ENCODE assay signal across 17 cellular contexts in genomic region chr4:48851651-48852050, GRCh38. TPM values are rescaled to one million over a fixed set of nuclear protein-coding genes. Genes with fewer than 3 reads are reported as not detected.
DNase-seq lines count a peak whose midpoint lies in the region; ATAC-seq and TF ChIP-seq lines count a peak whose summit lies in the region.
"Had no signal": no experiment of that assay in that cellular context is flagged by ENCODE, and none has a peak within 500 bp of the region (broad histone marks: within the 10 kb centered on the region; RNA-seq: fewer than 3 reads in every experiment).

No MANE protein-coding gene starts in this region.

- H3K36me3 ChIP-seq in SK-N-SH (replicated peaks in 1 of 2; ENCODE audit: control insufficient read depth in 1 of 2, insufficient read depth in 2 of 2, low read length in 1 of 2): peaks cover 58 to 73% of the 10 kb centered on the region in 2 experiments

- H3K4me1 ChIP-seq in SK-N-SH (ENCODE audit: control insufficient read depth in 1 of 2, insufficient read depth in 2 of 2, low read depth in 1 of 2, low read length in 1 of 2): no peaks in the 10 kb centered on the region
- H3K4me1 ChIP-seq: BLaER1 treated with 17β-estradiol and CSF1 and Interleukin-3, amounts not matched to agents 10 nM and 100 nM had no signal

- TF ChIP-seq CTCF in SK-N-SH (IDR thresholded peaks at IDR 0.05): no peak

- no peaks in the 10 kb centered on the region for H3K27me3 Mint-ChIP-seq in activated naive CD4-positive, alpha-beta T cell treated with anti-CD3 and anti-CD28 coated beads, Interleukin-2, amount 10 ng/mL, durations not matched to agents 7 days and 5 days
- no peaks in the 10 kb centered on the region for H3K27me3 Mint-ChIP-seq in activated naive CD8-positive, alpha-beta T cell treated with anti-CD3 and anti-CD28 coated beads, Interleukin-2, amount 50 U/mL, for 24 hours

- H3F3A ChIP-seq in SK-N-SH (replicated peaks; ENCODE audit: insufficient read depth): peaks cover 4% of the 10 kb centered on the region

- TF ChIP-seq RAD21 in SK-N-SH (IDR thresholded peaks at IDR 0.05; ENCODE audit: low read length): no peak

- H3K4me3 Mint-ChIP-seq in activated naive CD4-positive, alpha-beta T cell treated with anti-CD3 and anti-CD28 coated beads, Interleukin-2, amount 10 ng/mL, durations not matched to agents 7 days and 5 days: no peak overlapping the region
- no peak overlapping the region for H3K4me3 Mint-ChIP-seq in activated naive CD8-positive, alpha-beta T cell treated with anti-CD3 and anti-CD28 coated beads, Interleukin-2, amount 50 U/mL, for 24 hours
- H3K4me3 Mint-ChIP-seq in stimulated activated effector memory CD8-positive, alpha-beta T cell treated with anti-CD3 and anti-CD28 coated beads, Interleukin-12 subunit alpha, Interleukin-12 subunit beta, amount 100 ng/mL, for 72 hours: no peak overlapping the region
- H3K4me3 Mint-ChIP-seq: HFFc6 had no signal

- H3K27ac ChIP-seq in SK-N-SH (ENCODE audit: low read depth in 2 of 2, low read length in 1 of 2): no peak overlapping the region
- H3K27ac ChIP-seq: BLaER1 treated with 17β-estradiol and CSF1 and Interleukin-3, amounts not matched to agents 10 nM and 100 nM; HL-60 had no signal

- no peaks in the 10 kb centered on the region for H3K9me3 ChIP-seq in SK-N-SH

- H3K9ac ChIP-seq in SK-N-SH: no peak overlapping the region
- H3K9ac ChIP-seq: BLaER1 treated with 17β-estradiol and CSF1 and Interleukin-3, amounts not matched to agents 10 nM and 100 nM had no signal

- no peak overlapping the region for H3K4me2 ChIP-seq in SK-N-SH
- H3K4me2 ChIP-seq: BLaER1 treated with 17β-estradiol and CSF1 and Interleukin-3, amounts not matched to agents 10 nM and 100 nM had no signal

- no peaks in the 10 kb centered on the region for H3K9me3 Mint-ChIP-seq in activated naive CD4-positive, alpha-beta T cell treated with anti-CD3 and anti-CD28 coated beads, Interleukin-2, amount 50 U/mL, for 72 hours
- H3K9me3 Mint-ChIP-seq in activated naive CD4-positive, alpha-beta T cell treated with anti-CD3 and anti-CD28 coated beads, Interleukin-2, amount 10 ng/mL, durations not matched to agents 7 days and 5 days: peaks cover 1% of the 10 kb centered on the region
- peaks cover 8% of the 10 kb centered on the region for H3K9me3 Mint-ChIP-seq in activated naive CD8-positive, alpha-beta T cell treated with anti-CD3 and anti-CD28 coated beads, Interleukin-2, amount 50 U/mL, for 24 hours
- H3K9me3 Mint-ChIP-seq in stimulated activated effector memory CD8-positive, alpha-beta T cell treated with anti-CD3 and anti-CD28 coated beads, Interleukin-12 subunit alpha, Interleukin-12 subunit beta, amount 100 ng/mL, for 72 hours: no peaks in the 10 kb centered on the region
- H3K9me3 Mint-ChIP-seq: HFFc6 had no signal

- peak overlapping the region; percentile 9 to 42 for H3K27ac Mint-ChIP-seq in activated naive CD4-positive, alpha-beta T cell treated with anti-CD3 and anti-CD28 coated beads, Interleukin-2, amount 50 U/mL, for 72 hours
- H3K27ac Mint-ChIP-seq in activated naive CD4-positive, alpha-beta T cell treated with anti-CD3 and anti-CD28 coated beads, Interleukin-2, amount 10 ng/mL, durations not matched to agents 7 days and 5 days: no peak overlapping the region
- peak overlapping the region; percentile 3 for H3K27ac Mint-ChIP-seq in activated naive CD8-positive, alpha-beta T cell treated with anti-CD3 and anti-CD28 coated beads, Interleukin-2, amount 50 U/mL, for 24 hours
- no peak overlapping the region for H3K27ac Mint-ChIP-seq in stimulated activated effector memory CD8-positive, alpha-beta T cell treated with anti-CD3 and anti-CD28 coated beads, Interleukin-12 subunit alpha, Interleukin-12 subunit beta, amount 100 ng/mL, for 72 hours
- H3K27ac Mint-ChIP-seq: HFFc6 had no signal

- CTCF ChIA-PET in SK-N-SH (lab: Yijun Ruan, JAX): interaction anchor here (1.2 kb wide), 1 partner anchor 46 kb away, joined by 3 read pairs; no protein-coding TSS in a partner anchor
- CTCF ChIA-PET in activated naive CD4-positive, alpha-beta T cell treated with anti-CD3 and anti-CD28 coated beads, Interleukin-2, amount 10 ng/mL, durations not matched to agents 7 days and 5 days (lab: Charles Lee): interaction anchor here (1.1 kb wide), 1 partner anchor 273 kb away, joined by 3 read pairs; no protein-coding TSS in a partner anchor

- peaks cover 7 to 35% of the 10 kb centered on the region in 2 donors for H3K36me3 Mint-ChIP-seq in activated naive CD4-positive, alpha-beta T cell treated with anti-CD3 and anti-CD28 coated beads, Interleukin-2, amount 50 U/mL, for 72 hours
- H3K36me3 Mint-ChIP-seq in activated naive CD4-positive, alpha-beta T cell treated with anti-CD3 and anti-CD28 coated beads, Interleukin-2, amount 10 ng/mL, durations not matched to agents 7 days and 5 days: peaks cover 43% of the 10 kb centered on the region
- peaks cover 46% of the 10 kb centered on the region for H3K36me3 Mint-ChIP-seq in activated naive CD8-positive, alpha-beta T cell treated with anti-CD3 and anti-CD28 coated beads, Interleukin-2, amount 50 U/mL, for 24 hours (ENCODE audit: low read depth)
- H3K36me3 Mint-ChIP-seq in stimulated activated effector memory CD8-positive, alpha-beta T cell treated with anti-CD3 and anti-CD28 coated beads, Interleukin-12 subunit alpha, Interleukin-12 subunit beta, amount 100 ng/mL, for 72 hours: peaks cover 83% of the 10 kb centered on the region

- H3K4me1 Mint-ChIP-seq in activated naive CD4-positive, alpha-beta T cell treated with anti-CD3 and anti-CD28 coated beads, Interleukin-2, amount 10 ng/mL, durations not matched to agents 7 days and 5 days: no peaks in the 10 kb centered on the region
- peaks cover 31% of the 10 kb centered on the region for H3K4me1 Mint-ChIP-seq in activated naive CD8-positive, alpha-beta T cell treated with anti-CD3 and anti-CD28 coated beads, Interleukin-2, amount 50 U/mL, for 24 hours
- H3K4me1 Mint-ChIP-seq in stimulated activated effector memory CD8-positive, alpha-beta T cell treated with anti-CD3 and anti-CD28 coated beads, Interleukin-12 subunit alpha, Interleukin-12 subunit beta, amount 100 ng/mL, for 72 hours: peaks cover 5% of the 10 kb centered on the region

- POLR2A ChIA-PET in SK-N-SH (lab: Yijun Ruan, JAX): no interaction called here

- no peak for TF ChIP-seq EP300 in SK-N-SH (IDR thresholded peaks at IDR 0.05; ENCODE audit: borderline replicate concordance in 1 of 2, low read depth in 1 of 2, low read length in 1 of 2)

- 85% methylated on average over 1 of the region's 1 CpG for WGBS in SK-N-SH (ENCODE audit: low lambda C conversion rate)

- H4K20me1 ChIP-seq in SK-N-SH (ENCODE audit: insufficient read depth): no peaks in the 10 kb centered on the region

- ATAC-seq in SK-N-SH treated with all-trans-retinoic acid at 6 μM for 48 hours (no peak), HG02840 (IDR thresholded peaks at IDR 0.05; ENCODE audit: low FRiP score, unreplicated experiment) (no peak), HG02870 (IDR thresholded peaks at IDR 0.05; ENCODE audit: unreplicated experiment) (no peak)
- ATAC-seq in activated naive CD4-positive, alpha-beta T cell treated with anti-CD3 and anti-CD28 coated beads, Interleukin-2, amount 50 U/mL, for 72 hours: peak; percentile 88 to 94
- ATAC-seq in activated naive CD8-positive, alpha-beta T cell treated with anti-CD3 and anti-CD28 coated beads, Interleukin-2, amount 50 U/mL, for 24 hours: peak; percentile 52
- ATAC-seq in stimulated activated effector memory CD8-positive, alpha-beta T cell treated with anti-CD3 and anti-CD28 coated beads, Interleukin-12 subunit alpha, Interleukin-12 subunit beta, amount 100 ng/mL, for 72 hours: peak; percentile 87

- no peaks in the 10 kb centered on the region for H3K27me3 ChIP-seq in SK-N-SH (ENCODE audit: insufficient read depth)
- H3K27me3 ChIP-seq: BLaER1 treated with 17β-estradiol and CSF1 and Interleukin-3, amounts not matched to agents 10 nM and 100 nM had no signal

- DNase-seq in SK-N-SH: no peak
- DNase-seq in activated naive CD4-positive, alpha-beta T cell treated with anti-CD3 and anti-CD28 coated beads, Interleukin-2, amount 50 U/mL, for 72 hours (ENCODE audit: low spot score in 2 of 2): no peak
- DNase-seq in activated naive CD4-positive, alpha-beta T cell treated with anti-CD3 and anti-CD28 coated beads, Interleukin-2, amount 10 ng/mL, durations not matched to agents 7 days and 5 days: no peak
- no peak for DNase-seq in activated naive CD8-positive, alpha-beta T cell treated with anti-CD3 and anti-CD28 coated beads, Interleukin-2, amount 50 U/mL, for 24 hours
- DNase-seq in stimulated activated effector memory CD8-positive, alpha-beta T cell treated with anti-CD3 and anti-CD28 coated beads, Interleukin-12 subunit alpha, Interleukin-12 subunit beta, amount 100 ng/mL, for 72 hours (ENCODE audit: low spot score in 2 of 2): no peak
- DNase-seq: 8988T, HFFc6, KG1, NCI-H1105 treated with DMSO at 0.1 percent for 48 hours, NCI-H187, NCI-H446, NCI-H748 treated with DMSO at 0.1 percent for 48 hours had no signal

- no peak overlapping the region for H3K4me3 ChIP-seq in SK-N-SH (ENCODE audit: low read depth in 2 of 2, low read length in 1 of 2)
- H3K4me3 ChIP-seq: BLaER1 treated with 17β-estradiol and CSF1 and Interleukin-3, amounts not matched to agents 10 nM and 100 nM had no signal

- H3K9me2 ChIP-seq in SK-N-SH: no peaks in the 10 kb centered on the region

- no peak overlapping the region for H2AFZ ChIP-seq in SK-N-SH (ENCODE audit: low read depth)

- peaks cover 18% of the 10 kb centered on the region for H3K79me2 ChIP-seq in SK-N-SH (ENCODE audit: insufficient read depth)

TF ChIP-seq in SK-N-SH, 30 proteins besides CTCF, POLR2A, EP300 and RAD21 (continues in another document):
- no peak for TF ChIP-seq GATA2 (CRISPR knock-in tag; IDR thresholded peaks at IDR 0.05)
- peak; percentile 20; the same call in 1 of the 2 replicates for TF ChIP-seq FOSL2 (IDR thresholded peaks at IDR 0.05; ENCODE audit: borderline replicate concordance, low read depth)

TF ChIP-seq in SK-N-SH treated with all-trans-retinoic acid at 6 μM for 48 hours, 23 proteins besides CTCF, POLR2A, EP300 and RAD21 (continues in another document):
- TF ChIP-seq ZFP30 (CRISPR knock-in tag; IDR thresholded peaks at IDR 0.05) (no peak), ZNF8 (CRISPR knock-in tag; IDR thresholded peaks at IDR 0.05) (no peak), ZNF565 (CRISPR knock-in tag; conservative IDR thresholded peaks at IDR 0.05; ENCODE audit: low read depth) (no peak), ZFP3 (CRISPR knock-in tag; IDR thresholded peaks at IDR 0.05) (no peak), CSDC2 (CRISPR knock-in tag; IDR thresholded peaks at IDR 0.05) (no peak), OSR1 (CRISPR knock-in tag; IDR thresholded peaks at IDR 0.05) (no peak), ZNF70 (CRISPR knock-in tag; IDR thresholded peaks at IDR 0.05) (no peak)

RNA-seq across cellular contexts. Expression of gene OCIAD1, which starts 20.8 kb away (rescaled TPM):
- polyA plus RNA-seq in SK-N-SH (2012; rRNA removed): 113 and 153 TPM in 2 replicates
- 166 and 211 TPM in 2 replicates for polyA plus RNA-seq in SK-N-SH (2012; cell fraction: cytosol; rRNA removed)
- 50.8 and 87.1 TPM in 2 replicates for polyA plus RNA-seq in SK-N-SH (2012; cell fraction: nucleus; rRNA removed)
- total RNA-seq in activated naive CD4-positive, alpha-beta T cell treated with anti-CD3 and anti-CD28 coated beads, Interleukin-2, amount 50 U/mL, for 72 hours: 100 to 1,000 TPM in 1 of 2 donors, 10 to 100 TPM in 1; 94.5 to 112 TPM

RNA-seq across cellular contexts. Expression of gene OCIAD2, which starts 54.9 kb away (rescaled TPM):
- 235 and 387 TPM in 2 replicates for polyA plus RNA-seq in SK-N-SH (2012; rRNA removed)
- polyA plus RNA-seq in SK-N-SH (2012; cell fraction: cytosol; rRNA removed): 362 and 414 TPM in 2 replicates
- polyA plus RNA-seq in SK-N-SH (2012; cell fraction: nucleus; rRNA removed): 83.6 and 110 TPM in 2 replicates
- 10 to 100 TPM; 53.6 to 91.7 TPM for total RNA-seq in activated naive CD4-positive, alpha-beta T cell treated with anti-CD3 and anti-CD28 coated beads, Interleukin-2, amount 50 U/mL, for 72 hours

Comparison
In these comparisons a context has a peak if more than half of its experiments do, and no peak if none do; other contexts are left out.
1. H3K27ac Mint-ChIP-seq: peak in activated naive CD4-positive, alpha-beta T cell treated with anti-CD3 and anti-CD28 coated beads, Interleukin-2, amount 50 U/mL, for 72 hours (2 of 2) and activated naive CD8-positive, alpha-beta T cell treated with anti-CD3 and anti-CD28 coated beads, Interleukin-2, amount 50 U/mL, for 24 hours (single experiment); none in activated naive CD4-positive, alpha-beta T cell treated with anti-CD3 and anti-CD28 coated beads, Interleukin-2, amount 10 ng/mL, durations not matched to agents 7 days and 5 days (single experiment) and stimulated activated effector memory CD8-positive, alpha-beta T cell treated with anti-CD3 and anti-CD28 coated beads, Interleukin-12 subunit alpha, Interleukin-12 subunit beta, amount 100 ng/mL, for 72 hours (single experiment).
2. ATAC-seq: peak in activated naive CD4-positive, alpha-beta T cell treated with anti-CD3 and anti-CD28 coated beads, Interleukin-2, amount 50 U/mL, for 72 hours (2 of 2), activated naive CD8-positive, alpha-beta T cell treated with anti-CD3 and anti-CD28 coated beads, Interleukin-2, amount 50 U/mL, for 24 hours (single experiment) and stimulated activated effector memory CD8-positive, alpha-beta T cell treated with anti-CD3 and anti-CD28 coated beads, Interleukin-12 subunit alpha, Interleukin-12 subunit beta, amount 100 ng/mL, for 72 hours (single experiment); none in SK-N-SH treated with all-trans-retinoic acid at 6 μM for 48 hours (single experiment), HG02840 (single experiment) and HG02870 (single experiment).